In genomic region chr16:2500937-2501750, GRCh38 we compare ENCODE assay signal across 9 cellular contexts. TPM values are rescaled to one million over a fixed set of nuclear protein-coding genes. Genes with fewer than 3 reads are reported as not detected.
A peak's percentile ranks its signal among the peaks of the same experiment; 100 is the strongest.
DNase-seq lines count a peak whose midpoint lies in the region; ATAC-seq and TF ChIP-seq lines count a peak whose summit lies in the region.
"Had no signal": no experiment of that assay in that cellular context is flagged by ENCODE, and none has a peak within 500 bp of the region (broad histone marks: within the 10 kb centered on the region; RNA-seq: fewer than 3 reads in every experiment).

No MANE protein-coding gene starts in this region.

- H3K36me3 ChIP-seq in GM06990 (ENCODE audit: control insufficient read depth, insufficient read depth, low read length) (peaks cover 2% of the 10 kb centered on the region), Peyer's patch (peaks cover 0 to 10% (median 0%) of the 10 kb centered on the region in 3 donors)

- H3K4me1 ChIP-seq in Peyer's patch = peaks cover 0 to 11% (median 2%) of the 10 kb centered on the region in 4 donors

- H3K27me3 ChIP-seq in GM06990 (replicated peaks; ENCODE audit: control insufficient read depth, insufficient read depth, low read length) (no peaks in the 10 kb centered on the region), Peyer's patch (no peaks in the 10 kb centered on the region)

- intact Hi-C loops in activated T-helper 1 cell treated with anti-CD3 and anti-CD28 coated beads, Interleukin-12 subunit alpha, Interleukin-12 subunit beta, Interleukin-2, Interleukin-4 antibody, amounts not matched to agents 30 ng/mL and 10 ng/mL and 1 ng/mL, durations not matched to agents 14 hours and 24 hours and 36 hours (cut with micrococcal nuclease) = loop anchor here (1.0 to 2.0 kb wide), 4 partner anchors 70 to 306 kb away; partner anchors contain the start of gene RNPS1

- DNase-seq in GM06990 (ENCODE audit: extremely low read depth, insufficient read length) = peak; percentile 81
- DNase-seq in HuH-7.5 (ENCODE audit: low spot score) = peak; percentile 83
- DNase-seq in Peyer's patch = peak; percentile 71 to 90 (median 89)
- DNase-seq in activated T-helper 1 cell treated with anti-CD3 and anti-CD28 coated beads, Interleukin-12 subunit alpha, Interleukin-12 subunit beta, Interleukin-2, Interleukin-4 antibody, amounts not matched to agents 30 ng/mL and 10 ng/mL and 1 ng/mL, durations not matched to agents 14 hours and 24 hours and 36 hours (ENCODE audit: low spot score) = peak; percentile 67
- DNase-seq in fibroblast of peridontal ligament (ENCODE audit: extremely low read depth) = peak; percentile 73
- DNase-seq in stimulated activated naive CD4-positive, alpha-beta T cell (lab: John Stamatoyannopoulos, UW) = peak; percentile 38 to 82 (median 73)

- H3K27me3 Mint-ChIP-seq in activated T-helper 1 cell treated with anti-CD3 and anti-CD28 coated beads, Interleukin-12 subunit alpha, Interleukin-12 subunit beta, Interleukin-2, Interleukin-4 antibody, amounts not matched to agents 30 ng/mL and 10 ng/mL and 1 ng/mL, durations not matched to agents 14 hours and 24 hours and 36 hours (ENCODE audit: insufficient read depth) = no peaks in the 10 kb centered on the region
- no peaks in the 10 kb centered on the region for H3K27me3 Mint-ChIP-seq in nephron (ENCODE audit: low read depth)

- TF ChIP-seq CTCF in GM06990 (IDR thresholded peaks at IDR 0.05; ENCODE audit: insufficient read depth, low read length, poor library complexity, severe bottlenecking) = peak; percentile 96
- TF ChIP-seq CTCF in Peyer's patch (IDR thresholded peaks at IDR 0.05) = peak; percentile 92 to 98 (median 96)
- TF ChIP-seq CTCF in nephron (IDR thresholded peaks at IDR 0.05; ENCODE audit: unreplicated experiment in 3 of 3) = peak; percentile 98 to 99 (median 99)

- H3K4me3 Mint-ChIP-seq in activated T-helper 1 cell treated with anti-CD3 and anti-CD28 coated beads, Interleukin-12 subunit alpha, Interleukin-12 subunit beta, Interleukin-2, Interleukin-4 antibody, amounts not matched to agents 30 ng/mL and 10 ng/mL and 1 ng/mL, durations not matched to agents 14 hours and 24 hours and 36 hours = no peak overlapping the region
- H3K4me3 Mint-ChIP-seq in nephron = peak overlapping the region; percentile 60 to 76 (median 71)

- H3K9me3 Mint-ChIP-seq in activated T-helper 1 cell treated with anti-CD3 and anti-CD28 coated beads, Interleukin-12 subunit alpha, Interleukin-12 subunit beta, Interleukin-2, Interleukin-4 antibody, amounts not matched to agents 30 ng/mL and 10 ng/mL and 1 ng/mL, durations not matched to agents 14 hours and 24 hours and 36 hours = no peaks in the 10 kb centered on the region
- no peaks in the 10 kb centered on the region for H3K9me3 Mint-ChIP-seq in nephron

- H3K4me1 Mint-ChIP-seq in activated T-helper 1 cell treated with anti-CD3 and anti-CD28 coated beads, Interleukin-12 subunit alpha, Interleukin-12 subunit beta, Interleukin-2, Interleukin-4 antibody, amounts not matched to agents 30 ng/mL and 10 ng/mL and 1 ng/mL, durations not matched to agents 14 hours and 24 hours and 36 hours (ENCODE audit: low read depth) = no peaks in the 10 kb centered on the region
- peaks cover 29% of the 10 kb centered on the region for H3K4me1 Mint-ChIP-seq in nephron

- no peaks in the 10 kb centered on the region for H3K9me3 ChIP-seq in Peyer's patch

- peak in 1 of 2 donors; percentile 6 for TF ChIP-seq POLR2A in Peyer's patch (IDR thresholded peaks at IDR 0.05)

- H3K27ac Mint-ChIP-seq in activated T-helper 1 cell treated with anti-CD3 and anti-CD28 coated beads, Interleukin-12 subunit alpha, Interleukin-12 subunit beta, Interleukin-2, Interleukin-4 antibody, amounts not matched to agents 30 ng/mL and 10 ng/mL and 1 ng/mL, durations not matched to agents 14 hours and 24 hours and 36 hours = no peak overlapping the region
- H3K27ac Mint-ChIP-seq in nephron = peak overlapping the region; percentile 70 to 98 (median 83)

- peak overlapping the region in 2 of 4 donors; percentile 28 to 34 for H3K27ac ChIP-seq in Peyer's patch

- ATAC-seq in HG02938 (IDR thresholded peaks at IDR 0.05; ENCODE audit: unreplicated experiment) = no peak

- H3K4me3 ChIP-seq in GM06990 (replicated peaks; ENCODE audit: low read depth, low read length) = no peak overlapping the region
- H3K4me3 ChIP-seq in Peyer's patch = peak overlapping the region in 1 of 4 donors; percentile 40

- no peaks in the 10 kb centered on the region for H3K36me3 Mint-ChIP-seq in activated T-helper 1 cell treated with anti-CD3 and anti-CD28 coated beads, Interleukin-12 subunit alpha, Interleukin-12 subunit beta, Interleukin-2, Interleukin-4 antibody, amounts not matched to agents 30 ng/mL and 10 ng/mL and 1 ng/mL, durations not matched to agents 14 hours and 24 hours and 36 hours (ENCODE audit: low read depth)
- peaks cover 6% of the 10 kb centered on the region for H3K36me3 Mint-ChIP-seq in nephron (ENCODE audit: low read depth)

RNA-seq across cellular contexts. Expression of gene ATP6V0C, which starts 12.6 kb away (rescaled TPM):
- total RNA-seq in Peyer's patch = 100 to 1,000 TPM in 2 of 4 donors, 10 to 100 TPM in 2; 27.2 to 116 (median 101) TPM
- total RNA-seq in activated T-helper 1 cell treated with anti-CD3 and anti-CD28 coated beads, Interleukin-12 subunit alpha, Interleukin-12 subunit beta, Interleukin-2, Interleukin-4 antibody, amounts not matched to agents 30 ng/mL and 10 ng/mL and 1 ng/mL, durations not matched to agents 14 hours and 24 hours and 36 hours = 117 and 119 TPM in 2 replicates

RNA-seq across cellular contexts. Expression of gene AMDHD2, which starts 19.0 kb away (rescaled TPM):
- total RNA-seq in Peyer's patch = 100 to 1,000 TPM in 1 of 4 donors, 10 to 100 TPM in 3; 56.0 to 173 (median 83.8) TPM
- 32.4 and 38.3 TPM in 2 replicates for total RNA-seq in activated T-helper 1 cell treated with anti-CD3 and anti-CD28 coated beads, Interleukin-12 subunit alpha, Interleukin-12 subunit beta, Interleukin-2, Interleukin-4 antibody, amounts not matched to agents 30 ng/mL and 10 ng/mL and 1 ng/mL, durations not matched to agents 14 hours and 24 hours and 36 hours

RNA-seq across cellular contexts. Expression of gene TBC1D24, which starts 26.2 kb away (rescaled TPM):
- total RNA-seq in Peyer's patch = 10 to 100 TPM in 3 of 4 donors, 1 to 10 TPM in 1; 5.6 to 16.2 (median 13.6) TPM
- total RNA-seq in activated T-helper 1 cell treated with anti-CD3 and anti-CD28 coated beads, Interleukin-12 subunit alpha, Interleukin-12 subunit beta, Interleukin-2, Interleukin-4 antibody, amounts not matched to agents 30 ng/mL and 10 ng/mL and 1 ng/mL, durations not matched to agents 14 hours and 24 hours and 36 hours = 19.6 and 24.6 TPM in 2 replicates

RNA-seq across cellular contexts. Expression of gene NTN3, which starts 30.0 kb away (rescaled TPM):
- total RNA-seq in Peyer's patch = not detected
- 0.10 TPM in 1 of 2 replicates, not detected in the other for total RNA-seq in activated T-helper 1 cell treated with anti-CD3 and anti-CD28 coated beads, Interleukin-12 subunit alpha, Interleukin-12 subunit beta, Interleukin-2, Interleukin-4 antibody, amounts not matched to agents 30 ng/mL and 10 ng/mL and 1 ng/mL, durations not matched to agents 14 hours and 24 hours and 36 hours

RNA-seq across cellular contexts. Expression of gene CEMP1, which starts 30.1 kb away (rescaled TPM):
- 10 to 100 TPM in 1 of 4 donors, 1 to 10 TPM in 1, not detected in 2; 9.4 to 11.4 TPM for total RNA-seq in Peyer's patch
- 0.23 and 0.49 TPM in 2 replicates for total RNA-seq in activated T-helper 1 cell treated with anti-CD3 and anti-CD28 coated beads, Interleukin-12 subunit alpha, Interleukin-12 subunit beta, Interleukin-2, Interleukin-4 antibody, amounts not matched to agents 30 ng/mL and 10 ng/mL and 1 ng/mL, durations not matched to agents 14 hours and 24 hours and 36 hours
- total RNA-seq: skeletal muscle tissue had no signal
